1 cellular context compared by ENCODE assay signal in genomic region chr12:53726342-53726741, GRCh38.
TF ChIP-seq lines count a peak whose summit lies in the region.

No MANE protein-coding gene starts in this region.

TF ChIP-seq in endothelial cell of umbilical vein, 7 proteins besides CTCF, POLR2A, EP300 and RAD21 (continued from another document):
- TF ChIP-seq MAX (IDR thresholded peaks at IDR 0.05; ENCODE audit: insufficient read depth, insufficient read length) (no peak), GATA2 (IDR thresholded peaks at IDR 0.05; ENCODE audit: insufficient read depth, insufficient read length, low read depth, low read length) (no peak), JUN (IDR thresholded peaks at IDR 0.05; ENCODE audit: borderline replicate concordance, insufficient read depth, insufficient read length, low read depth) (no peak), FOS (IDR thresholded peaks at IDR 0.05; ENCODE audit: borderline replicate concordance, insufficient read depth, low read length) (no peak), MYC (IDR thresholded peaks at IDR 0.05; ENCODE audit: low read depth, low read length) (no peak)
TF ChIP-seq in endothelial cell of umbilical vein: peak in this region for 0.
